In genomic region chr2:64636105-64636873, GRCh38 we compare ENCODE assay signal across 8 cellular contexts. TPM values are rescaled to one million over a fixed set of nuclear protein-coding genes. Genes with fewer than 3 reads are reported as not detected.
DNase-seq lines count a peak whose midpoint lies in the region; ATAC-seq, FAIRE-seq and TF ChIP-seq lines count a peak whose summit lies in the region.

No MANE protein-coding gene starts in this region.

- H3K36me3 ChIP-seq in WERI-Rb-1 (peaks cover 32% of the 10 kb centered on the region), small intestine (ENCODE audit: control insufficient read depth in 2 of 2, insufficient read depth in 2 of 2, low read length in 2 of 2) (peaks cover 9 to 18% of the 10 kb centered on the region in 2 donors)

- peak overlapping the region in 1 of 3 experiments; percentile 9; a peak in 1 of 7 replicates for H3K27ac Mint-ChIP-seq in H9

- no peak overlapping the region for H3K4ac ChIP-seq in H9 (ENCODE audit: low read depth, low read length)

- H2BK5ac ChIP-seq in H9 (ENCODE audit: insufficient read length, low read length), result no peak overlapping the region

- no peak overlapping the region for H3K4me3 ChIP-seq in WERI-Rb-1 (ENCODE audit: low read depth, low read length)
- H3K4me3 ChIP-seq in small intestine (ENCODE audit: low read depth in 1 of 2, low read length in 2 of 2), result no peak overlapping the region

- H3K23me2 ChIP-seq in H9 (ENCODE audit: insufficient read length, low read depth, low read length, poor library complexity, severe bottlenecking), result no peaks in the 10 kb centered on the region

- no peak overlapping the region for H3K4me2 ChIP-seq in H9 (ENCODE audit: insufficient read depth, insufficient read length, low read length)

- no peak overlapping the region for H2AFZ ChIP-seq in H9 (ENCODE audit: low read length)

- no peaks in the 10 kb centered on the region for H3K9me3 Mint-ChIP-seq in activated T-cell treated with anti-CD3 and anti-CD28 coated beads, Interleukin-2, amount 50 U/mL, for 4 hours
- no peaks in the 10 kb centered on the region for H3K9me3 Mint-ChIP-seq in H9

- H3K9ac ChIP-seq in H9 (ENCODE audit: extremely low read depth, insufficient read length, low read length), result no peak overlapping the region

- H3K9me3 ChIP-seq in WERI-Rb-1 (ENCODE audit: severe bottlenecking) (no peaks in the 10 kb centered on the region), small intestine (ENCODE audit: control insufficient read depth, low read depth) (no peaks in the 10 kb centered on the region), H9 (ENCODE audit: control insufficient read depth, low read depth, low read length) (no peaks in the 10 kb centered on the region)

- no peak overlapping the region for H3K27ac ChIP-seq in WERI-Rb-1
- H3K27ac ChIP-seq in small intestine (ENCODE audit: low read depth in 1 of 2, low read length in 1 of 2), result peak overlapping the region; percentile 24 to 39
- H3K27ac ChIP-seq in H9 (ENCODE audit: insufficient read length, low read depth, low read length), result no peak overlapping the region

- H4K8ac ChIP-seq in H9 (replicated peaks; ENCODE audit: insufficient read length, low read depth, low read length), result no peak overlapping the region

- H4K5ac ChIP-seq in H9 (ENCODE audit: insufficient read length, low read depth, low read length), result no peak overlapping the region

- H3K18ac ChIP-seq in H9 (ENCODE audit: insufficient read length, low read depth, low read length), result no peak overlapping the region

- H2AK5ac ChIP-seq in H9 (ENCODE audit: insufficient read length, low read length), result no peak overlapping the region

- peaks cover 14% of the 10 kb centered on the region for H3K36me3 Mint-ChIP-seq in activated T-cell treated with anti-CD3 and anti-CD28 coated beads, Interleukin-2, amount 50 U/mL, for 4 hours (ENCODE audit: insufficient read depth)
- H3K36me3 Mint-ChIP-seq in H9 (ENCODE audit: insufficient read depth in 1 of 3, low read depth in 3 of 3), result peaks cover 6 to 18% (median 14%) of the 10 kb centered on the region in 3 experiments; a peak in 6 of 7 replicates

- H3K79me2 ChIP-seq in H9 (ENCODE audit: insufficient read depth, low read length), result no peaks in the 10 kb centered on the region

- FAIRE-seq in small intestine (lab: Jason Lieb, UNC), result no peak

- peak overlapping the region; percentile 5 for H3K4me3 Mint-ChIP-seq in activated T-cell treated with anti-CD3 and anti-CD28 coated beads, Interleukin-2, amount 50 U/mL, for 4 hours
- no peak overlapping the region for H3K4me3 Mint-ChIP-seq in H9

- H2BK20ac ChIP-seq in H9 (ENCODE audit: low read depth, low read length, poor library complexity, severe bottlenecking), result no peak overlapping the region

- no peaks in the 10 kb centered on the region for H3K27me3 ChIP-seq in WERI-Rb-1 (ENCODE audit: insufficient read depth, low read depth, severe bottlenecking)
- no peaks in the 10 kb centered on the region for H3K27me3 ChIP-seq in small intestine (ENCODE audit: control insufficient read depth in 2 of 2, insufficient read depth in 2 of 2, low read length in 2 of 2)
- H3K27me3 ChIP-seq in H9 (ENCODE audit: insufficient read depth, low read length), result no peaks in the 10 kb centered on the region

- no peaks in the 10 kb centered on the region for H4K20me1 ChIP-seq in H9 (ENCODE audit: control insufficient read depth, insufficient read depth, insufficient read length)

- no peak overlapping the region; the same call in 1 of the 2 replicates for H3K14ac ChIP-seq in H9 (ENCODE audit: insufficient read depth, low read length)

- H3K27me3 Mint-ChIP-seq in activated T-cell treated with anti-CD3 and anti-CD28 coated beads, Interleukin-2, amount 50 U/mL, for 4 hours (ENCODE audit: low read depth), result no peaks in the 10 kb centered on the region
- H3K27me3 Mint-ChIP-seq in H9 (ENCODE audit: low read depth), result peaks cover 5% of the 10 kb centered on the region

- 68 to 90% (median 78%) methylated on average over 36 of the region's 36 CpGs for WGBS in small intestine, 3 donors
- WGBS in H9 (ENCODE audit: extremely low coverage, insufficient read length, low lambda C conversion rate), result no CpG with 5 or more reads among the region's 36 CpGs

- no peak for TF ChIP-seq CTCF in WERI-Rb-1 (IDR thresholded peaks at IDR 0.05; ENCODE audit: low read depth, low read length)
- no peak for TF ChIP-seq CTCF in H9 (conservative IDR thresholded peaks at IDR 0.05)

- H2BK12ac ChIP-seq in H9 (ENCODE audit: insufficient read length, low read depth, low read length), result no peak overlapping the region

- no peak overlapping the region for H4K91ac ChIP-seq in H9 (ENCODE audit: insufficient read length, low read depth, low read length)

- peaks cover 2% of the 10 kb centered on the region for H3K79me1 ChIP-seq in H9 (ENCODE audit: insufficient read depth, low read depth, low read length, poor library complexity, severe bottlenecking)

- H3K4me1 Mint-ChIP-seq in activated T-cell treated with anti-CD3 and anti-CD28 coated beads, Interleukin-2, amount 50 U/mL, for 4 hours (ENCODE audit: low read depth), result peaks cover 48% of the 10 kb centered on the region
- H3K4me1 Mint-ChIP-seq in H9, result peaks cover 45 to 48% of the 10 kb centered on the region in 2 experiments

- H3K4me1 ChIP-seq in small intestine (ENCODE audit: control insufficient read depth in 2 of 2, insufficient read depth in 1 of 2, low read depth in 1 of 2, low read length in 1 of 2) (peaks cover 0 to 4% of the 10 kb centered on the region in 2 donors), H9 (ENCODE audit: insufficient read depth, low read length) (peaks cover 3% of the 10 kb centered on the region; the same call in 1 of the 2 replicates)

- no peak for DNase-seq in activated T-cell treated with anti-CD3 and anti-CD28 coated beads, Interleukin-2, amount 50 U/mL, for 4 hours
- no peak for DNase-seq in activated T-cell treated with anti-CD3 and anti-CD28 coated beads, Interleukin-2, amount 50 U/mL, for 48 hours
- peak; percentile 67 for DNase-seq in WERI-Rb-1
- no peak for DNase-seq in small intestine
- no peak for DNase-seq in stimulated activated CD4-positive, alpha-beta T cell treated with anti-CD3 and anti-CD28 coated beads, Interleukin-4, amount 100 ng/mL, for 4 hours
- no peak for DNase-seq in NCI-H69 (lab: John Stamatoyannopoulos, UW)
- DNase-seq in H9, result no peak

- no peak overlapping the region for H3K23ac ChIP-seq in H9 (ENCODE audit: insufficient read length, low read depth, low read length)

- no peak overlapping the region for H3K56ac ChIP-seq in H9 (ENCODE audit: insufficient read length, low read depth, low read length)

- ATAC-seq in activated T-cell treated with anti-CD3 and anti-CD28 coated beads, Interleukin-2, amount 50 U/mL, for 4 hours, result peak; percentile 19 to 48
- ATAC-seq in HG03039 (IDR thresholded peaks at IDR 0.05; ENCODE audit: unreplicated experiment), result peak; percentile 47

- H2BK120ac ChIP-seq in H9 (ENCODE audit: low read depth, low read length, poor library complexity, severe bottlenecking), result no peak overlapping the region

- H2BK15ac ChIP-seq in H9 (ENCODE audit: low read depth, low read length), result no peak overlapping the region

- H3T11ph ChIP-seq in H9 (ENCODE audit: low read length), result no peak overlapping the region

RNA-seq across cellular contexts. Expression of gene SERTAD2, which starts 17.4 kb away (rescaled TPM):
- 10 to 100 TPM; 10.5 to 14.2 (median 12.7) TPM for total RNA-seq in activated T-cell treated with anti-CD3 and anti-CD28 coated beads, Interleukin-2, amount 50 U/mL, for 4 hours
- 1 to 10 TPM; 2.7 to 7.8 (median 3.8) TPM for polyA plus RNA-seq in small intestine
- 3.5 and 3.7 TPM in 2 replicates for total RNA-seq in H9 (2021)

Comparison
In these comparisons a context has a peak if more than half of its experiments do, and no peak if none do; other contexts are left out.
1. H3K27ac ChIP-seq: peak in small intestine (2 of 2); none in WERI-Rb-1 (single experiment) and H9 (single experiment).